20 cellular contexts compared by ENCODE assay signal in the genomic region with DNA sequence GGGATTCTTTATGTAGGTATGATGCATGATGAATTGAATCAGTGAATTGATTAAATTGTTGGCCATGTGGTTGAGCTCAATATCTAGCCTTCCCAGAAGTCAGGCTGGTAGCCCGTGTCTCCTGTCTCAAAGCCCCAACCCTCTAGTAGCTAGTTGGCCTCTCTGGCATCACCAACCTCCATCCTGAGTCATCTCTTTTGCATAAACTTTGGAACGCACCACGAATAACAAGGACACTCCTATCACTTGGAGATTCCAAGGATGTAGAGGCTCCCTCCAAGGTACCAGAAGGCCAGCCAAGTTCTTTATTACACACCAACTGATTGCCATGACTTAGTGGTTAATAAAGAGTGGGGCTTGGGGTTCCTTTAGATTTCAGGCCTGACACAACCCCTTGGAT.
"Had no signal": no experiment of that assay in that cellular context is flagged by ENCODE, and none has a peak within 500 bp of the region (broad histone marks: within the 10 kb centered on the region; RNA-seq: fewer than 3 reads in every experiment).

No MANE protein-coding gene starts in this region.

- H3K4me3 ChIP-seq: adrenal gland, left lung, testis, upper lobe of right lung had no signal

- DNase-seq: activated CD4-positive, alpha-beta memory T cell treated with anti-CD3 and anti-CD28 coated beads, Interleukin-2, amount 10 ng/mL, durations not matched to agents 7 days and 5 days; activated CD4-positive, alpha-beta T cell treated with anti-CD3 and anti-CD28 coated beads for 36 hours; activated naive CD4-positive, alpha-beta T cell; activated T-cell treated with anti-CD3 and anti-CD28 coated beads, Interleukin-2, amount 50 U/mL, for 48 hours; effector memory CD8-positive, alpha-beta T cell; foreskin melanocyte; islet precursor cell; left lung; retina; stimulated activated CD4-positive, alpha-beta T cell treated with anti-CD3 and anti-CD28 coated beads, Interleukin-15, amount 100 ng/mL, for 24 hours; stimulated activated CD4-positive, alpha-beta T cell treated with anti-CD3 and anti-CD28 coated beads, Interleukin-4, amount 100 ng/mL, for 24 hours; stimulated activated naive CD8-positive, alpha-beta T cell treated with anti-CD3 and anti-CD28 coated beads, Interleukin-15, amount 100 ng/mL, for 72 hours; T-cell; T1000; testis; upper lobe of right lung had no signal

- H3K9me3 Mint-ChIP-seq: T-cell had no signal

- H2AFZ ChIP-seq: parathyroid adenoma had no signal

- ATAC-seq: activated CD4-positive, alpha-beta T cell treated with anti-CD3 and anti-CD28 coated beads for 36 hours; effector memory CD8-positive, alpha-beta T cell; left lung; stimulated activated naive CD8-positive, alpha-beta T cell treated with anti-CD3 and anti-CD28 coated beads, Interleukin-15, amount 100 ng/mL, for 72 hours; T-cell; upper lobe of right lung had no signal

- H3K79me2 ChIP-seq: parathyroid adenoma had no signal

- H3K4me1 ChIP-seq: adrenal gland, left lung, parathyroid adenoma, testis, upper lobe of right lung had no signal

- H3K9ac ChIP-seq: parathyroid adenoma had no signal

- H3K27ac ChIP-seq: adrenal gland, left lung, parathyroid adenoma, testis, upper lobe of right lung had no signal

- H3K27me3 Mint-ChIP-seq: activated CD4-positive, alpha-beta memory T cell treated with anti-CD3 and anti-CD28 coated beads, Interleukin-2, amount 10 ng/mL, durations not matched to agents 7 days and 5 days; activated CD4-positive, alpha-beta T cell treated with anti-CD3 and anti-CD28 coated beads for 36 hours; brain; effector memory CD8-positive, alpha-beta T cell; stimulated activated naive CD8-positive, alpha-beta T cell treated with anti-CD3 and anti-CD28 coated beads, Interleukin-15, amount 100 ng/mL, for 72 hours; T-cell had no signal

- H3K27me3 ChIP-seq: adrenal gland, left lung, testis, upper lobe of right lung had no signal

- H3K4me3 Mint-ChIP-seq: activated CD4-positive, alpha-beta memory T cell treated with anti-CD3 and anti-CD28 coated beads, Interleukin-2, amount 10 ng/mL, durations not matched to agents 7 days and 5 days; activated CD4-positive, alpha-beta T cell treated with anti-CD3 and anti-CD28 coated beads for 36 hours; effector memory CD8-positive, alpha-beta T cell; neural crest cell; stimulated activated naive CD8-positive, alpha-beta T cell treated with anti-CD3 and anti-CD28 coated beads, Interleukin-15, amount 100 ng/mL, for 72 hours; T-cell had no signal

- H3K27ac Mint-ChIP-seq: activated CD4-positive, alpha-beta memory T cell treated with anti-CD3 and anti-CD28 coated beads, Interleukin-2, amount 10 ng/mL, durations not matched to agents 7 days and 5 days; activated CD4-positive, alpha-beta T cell treated with anti-CD3 and anti-CD28 coated beads for 36 hours; stimulated activated naive CD8-positive, alpha-beta T cell treated with anti-CD3 and anti-CD28 coated beads, Interleukin-15, amount 100 ng/mL, for 72 hours; T-cell had no signal

- H3K9me3 ChIP-seq: adrenal gland, testis, upper lobe of right lung had no signal

- H3K36me3 ChIP-seq: adrenal gland, left lung, upper lobe of right lung had no signal
